8 cellular contexts compared by ENCODE assay signal in genomic region chr5:154038604-154039457, GRCh38. TPM values are rescaled to one million over a fixed set of nuclear protein-coding genes. Genes with fewer than 3 reads are reported as not detected.
DNase-seq lines count a peak whose midpoint lies in the region; ATAC-seq, FAIRE-seq and TF ChIP-seq lines count a peak whose summit lies in the region.

Gene FAM114A2 (minus strand): TSS chr5:154038910. CDS start chr5:154034953, 3,957 bp downstream.
Gene MFAP3 (plus strand): TSS chr5:154038967. CDS start chr5:154049723, 10,756 bp downstream.

- peak within 1 kb of the TSS; percentile 82 for H3K9ac ChIP-seq in HUES6 (ENCODE audit: low read length)
- peak within 1 kb of the TSS; percentile 86 for H3K9ac ChIP-seq in OCI-LY1 (ENCODE audit: low read length)

- H3K36me3 ChIP-seq in HUES6 (ENCODE audit: control insufficient read depth, insufficient read depth, low read length) (no peaks in the 10 kb centered on the region), OCI-LY1 (ENCODE audit: insufficient read depth, low read length) (no peaks in the 10 kb centered on the region)

- peaks cover 23% of the 10 kb centered on the region for H3K4me1 Mint-ChIP-seq in endothelial cell (ENCODE audit: unreplicated experiment)
- H3K4me1 Mint-ChIP-seq in mesothelial cell of epicardium: peaks cover 19% of the 10 kb centered on the region

- H3F3A ChIP-seq in OCI-LY1 (ENCODE audit: insufficient read depth, low read length): no peaks in the 10 kb centered on the region

- H3K9me2 ChIP-seq in OCI-LY1 (ENCODE audit: low read depth, low read length): no peaks in the 10 kb centered on the region

- H3K27ac ChIP-seq in HUES6 (ENCODE audit: low read depth, low read length): peak within 1 kb of the TSS; percentile 26; the same call in 1 of the 2 replicates
- peak within 1 kb of the TSS; percentile 82 for H3K27ac ChIP-seq in OCI-LY1 (ENCODE audit: low read depth, low read length, poor library complexity, severe bottlenecking)

- TF ChIP-seq CTCF in D721Med (IDR thresholded peaks at IDR 0.05; ENCODE audit: insufficient read depth, missing control alignments) (no peak), OCI-LY1 (IDR thresholded peaks at IDR 0.05; ENCODE audit: low read length) (no peak), endothelial cell (IDR thresholded peaks at IDR 0.05; ENCODE audit: unreplicated experiment) (no peak), mesothelial cell of epicardium (IDR thresholded peaks at IDR 0.05; ENCODE audit: unreplicated experiment) (no peak)

- H3K27me3 ChIP-seq in HUES6 (ENCODE audit: control insufficient read depth, insufficient read depth, low read length): no peaks in the 10 kb centered on the region
- H3K27me3 ChIP-seq in OCI-LY1 (ENCODE audit: insufficient read depth, low read length): no peaks in the 10 kb centered on the region

- H3K4me1 ChIP-seq in HUES6 (ENCODE audit: control insufficient read depth, insufficient read depth, low read length): 0 out of 2 replicates have a peak, but pooled peaks cover 3% of the 10 kb centered on the region
- peaks cover 50% of the 10 kb centered on the region for H3K4me1 ChIP-seq in OCI-LY1 (ENCODE audit: insufficient read depth, low read length, severe bottlenecking)

- DNase-seq in D721Med (ENCODE audit: insufficient read length, low spot score) (peak; percentile 54), endothelial cell (ENCODE audit: low spot score) (peak; percentile 83), mesothelial cell of epicardium (ENCODE audit: low spot score in 2 of 2, unreplicated experiment in 2 of 2) (peak; percentile 63 to 85)
- peak; percentile 86 for DNase-seq in activated CD8-positive, alpha-beta memory T cell treated with anti-CD3 and anti-CD28 coated beads, Interleukin-2, amount 50 U/mL, for 4 hours
- DNase-seq in stimulated activated CD8-positive, alpha-beta memory T cell treated with anti-CD3 and anti-CD28 coated beads, Interleukin-15, amount 100 ng/mL, for 4 hours (ENCODE audit: low read depth in 2 of 2): peak; percentile 75 to 80

- H3K4me3 Mint-ChIP-seq in endothelial cell (ENCODE audit: unreplicated experiment): peak within 1 kb of the TSS; percentile 97
- H3K4me3 Mint-ChIP-seq in mesothelial cell of epicardium: peak within 1 kb of the TSS; percentile 94

- no peak for FAIRE-seq in D721Med (lab: Jason Lieb, UNC)

- H3K79me2 ChIP-seq in OCI-LY1 (ENCODE audit: insufficient read depth, low read length): peaks cover 15% of the 10 kb centered on the region

- H3K9me3 Mint-ChIP-seq in endothelial cell (ENCODE audit: unreplicated experiment) (no peaks in the 10 kb centered on the region), mesothelial cell of epicardium (no peaks in the 10 kb centered on the region)

- H2AFZ ChIP-seq in OCI-LY1 (ENCODE audit: low read length): peak within 1 kb of the TSS; percentile 76

- H3K9me3 ChIP-seq in HUES6 (ENCODE audit: control insufficient read depth, insufficient read depth, low read depth, low read length) (no peaks in the 10 kb centered on the region), OCI-LY1 (ENCODE audit: low read length) (no peaks in the 10 kb centered on the region)

- ATAC-seq in GM21447 (IDR thresholded peaks at IDR 0.05; ENCODE audit: unreplicated experiment): peak; percentile 96

- no peaks in the 10 kb centered on the region for H4K20me1 ChIP-seq in OCI-LY1 (ENCODE audit: insufficient read depth, low read length)

- H3K36me3 Mint-ChIP-seq in endothelial cell (ENCODE audit: low read depth, unreplicated experiment) (no peaks in the 10 kb centered on the region), mesothelial cell of epicardium (no peaks in the 10 kb centered on the region)

- H3K27ac Mint-ChIP-seq in endothelial cell (ENCODE audit: unreplicated experiment) (peak within 1 kb of the TSS; percentile 95), mesothelial cell of epicardium (peak within 1 kb of the TSS; percentile 95)

- H3K4me3 ChIP-seq in HUES6 (ENCODE audit: low read depth, low read length) (peak within 1 kb of the TSS; percentile 90), OCI-LY1 (ENCODE audit: low read depth, low read length, poor library complexity, severe bottlenecking) (peak within 1 kb of the TSS; percentile 88)

- H3K27me3 Mint-ChIP-seq in endothelial cell (ENCODE audit: unreplicated experiment) (no peaks in the 10 kb centered on the region), mesothelial cell of epicardium (ENCODE audit: low read depth) (no peaks in the 10 kb centered on the region)

- H3K4me2 ChIP-seq in OCI-LY1 (ENCODE audit: low read length): peak within 1 kb of the TSS; percentile 92

RNA-seq across cellular contexts. Expression of gene FAM114A2, which starts in this region (rescaled TPM):
- 28.4 TPM for total RNA-seq in endothelial cell (ENCODE audit: unreplicated experiment)
- total RNA-seq in mesothelial cell of epicardium: 27.6 to 29.2 TPM (median 28.3 TPM) in 3 replicates

RNA-seq across cellular contexts. Expression of gene MFAP3, which starts in this region (rescaled TPM):
- 42.7 TPM for total RNA-seq in endothelial cell (ENCODE audit: unreplicated experiment)
- 41.5 to 42.2 TPM (median 41.5 TPM) in 3 replicates for total RNA-seq in mesothelial cell of epicardium

Comparison
In these comparisons a context has a peak if more than half of its experiments do, and no peak if none do; other contexts are left out.
1. Peak in every context shown above with its lines: DNase-seq, ATAC-seq, H3K4me3 ChIP-seq and H3K27ac ChIP-seq.